In the genomic region with DNA sequence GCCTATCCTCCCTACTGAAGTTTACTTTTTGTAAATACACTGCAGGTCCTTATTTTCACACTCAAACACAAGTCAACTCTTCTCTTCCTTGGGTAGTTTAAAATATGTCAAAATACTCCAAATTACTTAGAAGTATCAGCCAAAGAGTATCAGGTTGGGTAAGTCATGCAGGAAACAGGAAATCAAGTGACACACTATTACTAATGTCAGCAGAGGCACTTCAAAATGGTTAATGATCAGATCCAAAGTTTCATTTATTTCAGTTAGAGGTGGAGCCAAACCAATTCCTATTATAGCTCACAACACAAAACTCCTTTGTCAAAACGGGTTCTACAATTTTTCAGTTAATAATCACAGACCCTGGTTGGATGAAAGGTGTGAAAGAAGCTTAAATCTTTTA, we compare ENCODE assay signal across 24 cellular contexts. TPM values are rescaled to one million over a fixed set of nuclear protein-coding genes. Genes with fewer than 3 reads are reported as not detected.
"Had no signal": no experiment of that assay in that cellular context is flagged by ENCODE, and none has a peak within 500 bp of the region (broad histone marks: within the 10 kb centered on the region; RNA-seq: fewer than 3 reads in every experiment).

No MANE protein-coding gene starts in this region.

- H3K9me3 ChIP-seq: heart right ventricle, left ventricle myocardium inferior, lower lobe of right lung, ovary, right atrium auricular region, suprapubic skin, thyroid gland had no signal

- H3K9ac ChIP-seq: neural progenitor cell had no signal

- H3K4me3 Mint-ChIP-seq: endodermal cell; memory B cell; mesothelial cell of epicardium; natural killer cell treated with Interleukin-12 subunit alpha and Interleukin-12 subunit beta and Interleukin-15 and Interleukin-18, amount 100 ng/mL, for 72 hours; neural progenitor cell; stimulated activated effector memory CD8-positive, alpha-beta T cell treated with anti-CD3 and anti-CD28 coated beads, Interleukin-12 subunit alpha, Interleukin-12 subunit beta, amount 100 ng/mL, for 72 hours; type B pancreatic cell had no signal

- H3K4me1 Mint-ChIP-seq: memory B cell; mesothelial cell of epicardium; neural progenitor cell; stimulated activated effector memory CD8-positive, alpha-beta T cell treated with anti-CD3 and anti-CD28 coated beads, Interleukin-12 subunit alpha, Interleukin-12 subunit beta, amount 100 ng/mL, for 72 hours had no signal

- H2AFZ ChIP-seq: neural progenitor cell had no signal

- H3K4me1 ChIP-seq: heart right ventricle, left ventricle myocardium inferior, lower lobe of right lung, right atrium auricular region, suprapubic skin, thyroid gland had no signal

- ATAC-seq: heart right ventricle; natural killer cell treated with Interleukin-12 subunit alpha and Interleukin-12 subunit beta and Interleukin-15 and Interleukin-18, amount 100 ng/mL, for 72 hours; stimulated activated effector memory CD8-positive, alpha-beta T cell treated with anti-CD3 and anti-CD28 coated beads, Interleukin-12 subunit alpha, Interleukin-12 subunit beta, amount 100 ng/mL, for 72 hours; stimulated activated naive CD8-positive, alpha-beta T cell treated with anti-CD3 and anti-CD28 coated beads, Interleukin-15, Interleukin-2, amounts not matched to agents 100 U/mL and 50 U/mL, for 24 hours had no signal

- H3K4me3 ChIP-seq: heart right ventricle, left ventricle myocardium inferior, lower lobe of right lung, neural progenitor cell, ovary, right atrium auricular region, suprapubic skin, thyroid gland had no signal

- DNase-seq: effector CD4-positive, alpha-beta T cell; endodermal cell; erythroblast; heart right ventricle; hypothalamus; left ventricle myocardium inferior; lower lobe of right lung; nucleus accumbens; ovary; small intestine; stimulated activated CD4-positive, alpha-beta T cell treated with anti-CD3 and anti-CD28 coated beads, Interleukin-12 subunit alpha, Interleukin-12 subunit beta, amount 100 ng/mL, for 4 hours; stimulated activated CD4-positive, alpha-beta T cell treated with anti-CD3 and anti-CD28 coated beads, Interleukin-2, amount 100 ng/mL, for 48 hours; stimulated activated CD8-positive, alpha-beta memory T cell treated with anti-CD3 and anti-CD28 coated beads, Interleukin-4, amount 100 ng/mL, for 48 hours; stimulated activated naive CD8-positive, alpha-beta T cell treated with anti-CD3 and anti-CD28 coated beads, Interleukin-15, Interleukin-2, amounts not matched to agents 100 U/mL and 50 U/mL, for 24 hours; thyroid gland had no signal

- H3K4me2 ChIP-seq: neural progenitor cell had no signal

- H3K27me3 ChIP-seq: heart right ventricle, neural progenitor cell, ovary, right atrium auricular region, suprapubic skin, thyroid gland had no signal

- H3K27ac Mint-ChIP-seq: endodermal cell; memory B cell; mesothelial cell of epicardium; natural killer cell treated with Interleukin-12 subunit alpha and Interleukin-12 subunit beta and Interleukin-15 and Interleukin-18, amount 100 ng/mL, for 72 hours; neural progenitor cell; stimulated activated effector memory CD8-positive, alpha-beta T cell treated with anti-CD3 and anti-CD28 coated beads, Interleukin-12 subunit alpha, Interleukin-12 subunit beta, amount 100 ng/mL, for 72 hours; type B pancreatic cell had no signal

- H3K36me3 ChIP-seq: heart right ventricle, left ventricle myocardium inferior, lower lobe of right lung, neural progenitor cell, ovary, right atrium auricular region, suprapubic skin, thyroid gland had no signal

- H3K9me3 Mint-ChIP-seq: endodermal cell, mesothelial cell of epicardium, neural progenitor cell had no signal

- H3K27ac ChIP-seq: heart right ventricle, left ventricle myocardium inferior, lower lobe of right lung, neural progenitor cell, ovary, right atrium auricular region, suprapubic skin, thyroid gland had no signal

- H3K27me3 Mint-ChIP-seq: memory B cell; natural killer cell treated with Interleukin-12 subunit alpha and Interleukin-12 subunit beta and Interleukin-15 and Interleukin-18, amount 100 ng/mL, for 72 hours; type B pancreatic cell had no signal

- H3K36me3 Mint-ChIP-seq: memory B cell; mesothelial cell of epicardium; natural killer cell treated with Interleukin-12 subunit alpha and Interleukin-12 subunit beta and Interleukin-15 and Interleukin-18, amount 100 ng/mL, for 72 hours; neural progenitor cell; stimulated activated effector memory CD8-positive, alpha-beta T cell treated with anti-CD3 and anti-CD28 coated beads, Interleukin-12 subunit alpha, Interleukin-12 subunit beta, amount 100 ng/mL, for 72 hours; type B pancreatic cell had no signal

RNA-seq across cellular contexts. Expression of gene DLGAP1, which starts 54.2 kb away (rescaled TPM):
- total RNA-seq: endothelial cell of umbilical vein; natural killer cell treated with Interleukin-12 subunit alpha and Interleukin-12 subunit beta and Interleukin-15 and Interleukin-18, amount 100 ng/mL, for 72 hours had no signal
